Comparison of ENCODE assay signal across 1 cellular context in the genomic region with DNA sequence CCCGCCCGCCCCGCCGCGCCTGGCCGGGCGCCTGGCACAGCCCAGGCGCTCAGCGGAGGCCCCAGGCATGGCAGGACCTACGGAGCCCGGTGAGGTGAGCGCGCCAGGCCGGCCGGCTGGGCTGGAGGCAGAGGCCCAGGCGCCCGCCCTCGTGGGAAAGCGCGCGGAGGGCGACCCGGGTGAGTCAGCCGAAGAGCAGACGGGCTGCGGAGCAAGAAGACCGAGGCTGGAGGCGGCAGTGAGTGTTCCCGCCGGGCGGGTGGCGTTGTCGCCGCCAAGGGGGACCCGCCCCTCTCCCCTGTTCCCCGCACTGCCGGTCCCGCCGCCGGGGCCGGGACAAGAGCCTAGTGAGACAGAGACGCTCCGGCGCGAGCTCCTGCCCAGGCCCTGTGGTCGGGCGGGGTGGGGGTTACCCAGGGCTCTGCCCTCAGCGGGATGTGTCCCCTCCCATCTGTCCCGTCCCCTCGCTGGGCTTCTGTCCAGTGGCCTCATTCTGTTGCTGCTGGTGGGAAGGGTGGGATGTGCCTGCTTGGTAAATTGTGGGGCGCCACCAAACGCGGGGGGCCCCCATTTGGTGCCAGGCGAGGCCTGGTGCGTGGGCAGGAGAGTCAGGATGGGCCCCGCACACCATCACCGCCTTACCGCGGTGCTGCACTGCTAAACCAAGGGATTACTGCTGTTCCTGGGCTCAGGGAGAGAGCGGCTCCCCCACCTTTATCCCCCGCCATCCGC.
TF ChIP-seq lines count a peak whose summit lies in the region.

No MANE protein-coding gene starts in this region.

TF ChIP-seq in K562, 482 proteins besides CTCF, POLR2A, EP300 and RAD21:
- TF ChIP-seq, protein P1, sequence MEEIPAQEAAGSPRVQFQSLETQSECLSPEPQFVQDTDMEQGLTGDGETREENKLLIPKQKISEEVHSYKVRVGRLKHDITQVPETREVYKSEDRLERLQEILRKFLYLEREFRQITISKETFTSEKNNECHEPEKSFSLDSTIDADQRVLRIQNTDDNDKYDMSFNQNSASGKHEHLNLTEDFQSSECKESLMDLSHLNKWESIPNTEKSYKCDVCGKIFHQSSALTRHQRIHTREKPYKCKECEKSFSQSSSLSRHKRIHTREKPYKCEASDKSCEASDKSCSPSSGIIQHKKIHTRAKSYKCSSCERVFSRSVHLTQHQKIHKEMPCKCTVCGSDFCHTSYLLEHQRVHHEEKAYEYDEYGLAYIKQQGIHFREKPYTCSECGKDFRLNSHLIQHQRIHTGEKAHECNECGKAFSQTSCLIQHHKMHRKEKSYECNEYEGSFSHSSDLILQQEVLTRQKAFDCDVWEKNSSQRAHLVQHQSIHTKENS (CRISPR knock-in tag; IDR thresholded peaks at IDR 0.05), result no peak
- TF ChIP-seq RBM14 (IDR thresholded peaks at IDR 0.05; ENCODE audit: borderline replicate concordance, insufficient read depth, low read depth, low read length) (0 out of 2 replicates have a peak, but pooled peaks have one; percentile 54), MAFK (IDR thresholded peaks at IDR 0.05; ENCODE audit: low read length) (no peak), SAFB (IDR thresholded peaks at IDR 0.05; ENCODE audit: borderline replicate concordance, low read depth, low read length) (no peak), MCM3 (IDR thresholded peaks at IDR 0.05) (no peak), ZFX (CRISPR knock-in tag; IDR thresholded peaks at IDR 0.05) (0 out of 2 replicates have a peak, but pooled peaks have one; percentile 31), EGR1 (conservative IDR thresholded peaks at IDR 0.05) (peak; percentile 37; the same call in 1 of the 2 replicates), L3MBTL2 (IDR thresholded peaks at IDR 0.05) (peak; percentile 46; the same call in 1 of the 2 replicates), NR4A1 (CRISPR knock-in tag; IDR thresholded peaks at IDR 0.05) (no peak), NR4A1 (tag; IDR thresholded peaks at IDR 0.05) (no peak), ZFP36 (IDR thresholded peaks at IDR 0.05; ENCODE audit: low read depth, low read length, partially characterized antibody) (no peak), PYGO2 (tag; IDR thresholded peaks at IDR 0.05) (no peak), MECOM (CRISPR knock-in tag; IDR thresholded peaks at IDR 0.05) (no peak), SP2 (IDR thresholded peaks at IDR 0.05; ENCODE audit: extremely low read depth, low read depth, low read length, poor library complexity, severe bottlenecking) (no peak), PCBP1 (IDR thresholded peaks at IDR 0.05; ENCODE audit: low read depth, low read length, poor library complexity, severe bottlenecking) (peak; percentile 56), ZBTB7A (IDR thresholded peaks at IDR 0.05; ENCODE audit: borderline replicate concordance, control insufficient read depth, low read depth, low read length) (peak; percentile 52; the same call in 1 of the 2 replicates), ZNF445 (CRISPR knock-in tag; IDR thresholded peaks at IDR 0.05; ENCODE audit: low read depth) (no peak), SAFB2 (IDR thresholded peaks at IDR 0.05; ENCODE audit: borderline replicate concordance, low read depth, low read length, severe bottlenecking) (no peak), FOS (IDR thresholded peaks at IDR 0.05; ENCODE audit: extremely low read depth, insufficient read length) (no peak), PHB (CRISPR knock-in tag; IDR thresholded peaks at IDR 0.05) (no peak), KDM5B (IDR thresholded peaks at IDR 0.05; ENCODE audit: insufficient replicate concordance, low read depth, low read length) (peak; percentile 27), TRIM28 (IDR thresholded peaks at IDR 0.05) (no peak), TSC22D4 (tag; IDR thresholded peaks at IDR 0.05) (no peak), FOSL1 (tag; conservative IDR thresholded peaks at IDR 0.05) (peak; percentile 69), ZZZ3 (IDR thresholded peaks at IDR 0.05) (no peak), ZNF75A (CRISPR knock-in tag; IDR thresholded peaks at IDR 0.05) (no peak), SP1 (CRISPR knock-in tag; IDR thresholded peaks at IDR 0.05) (no peak), HDAC1 (IDR thresholded peaks at IDR 0.05) (no peak), NR2C1 (IDR thresholded peaks at IDR 0.05) (no peak), NR2C1 (tag; IDR thresholded peaks at IDR 0.05) (no peak), XRCC5 (IDR thresholded peaks at IDR 0.05; ENCODE audit: low read depth, low read length) (no peak), NFE2 (IDR thresholded peaks at IDR 0.05; ENCODE audit: low read depth) (0 out of 2 replicates have a peak, but pooled peaks have one; percentile 8)
- TF ChIP-seq, protein P2, sequence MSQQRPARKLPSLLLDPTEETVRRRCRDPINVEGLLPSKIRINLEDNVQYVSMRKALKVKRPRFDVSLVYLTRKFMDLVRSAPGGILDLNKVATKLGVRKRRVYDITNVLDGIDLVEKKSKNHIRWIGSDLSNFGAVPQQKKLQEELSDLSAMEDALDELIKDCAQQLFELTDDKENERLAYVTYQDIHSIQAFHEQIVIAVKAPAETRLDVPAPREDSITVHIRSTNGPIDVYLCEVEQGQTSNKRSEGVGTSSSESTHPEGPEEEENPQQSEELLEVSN (IDR thresholded peaks at IDR 0.05; ENCODE audit: borderline replicate concordance in 1 of 2, extremely low read depth in 1 of 2, insufficient read depth in 1 of 2, insufficient read length in 1 of 2, low read depth in 1 of 2, low read length in 1 of 2, poor library complexity in 1 of 2, severe bottlenecking in 1 of 2), result peak; percentile 66 to 94
- TF ChIP-seq, protein P3, sequence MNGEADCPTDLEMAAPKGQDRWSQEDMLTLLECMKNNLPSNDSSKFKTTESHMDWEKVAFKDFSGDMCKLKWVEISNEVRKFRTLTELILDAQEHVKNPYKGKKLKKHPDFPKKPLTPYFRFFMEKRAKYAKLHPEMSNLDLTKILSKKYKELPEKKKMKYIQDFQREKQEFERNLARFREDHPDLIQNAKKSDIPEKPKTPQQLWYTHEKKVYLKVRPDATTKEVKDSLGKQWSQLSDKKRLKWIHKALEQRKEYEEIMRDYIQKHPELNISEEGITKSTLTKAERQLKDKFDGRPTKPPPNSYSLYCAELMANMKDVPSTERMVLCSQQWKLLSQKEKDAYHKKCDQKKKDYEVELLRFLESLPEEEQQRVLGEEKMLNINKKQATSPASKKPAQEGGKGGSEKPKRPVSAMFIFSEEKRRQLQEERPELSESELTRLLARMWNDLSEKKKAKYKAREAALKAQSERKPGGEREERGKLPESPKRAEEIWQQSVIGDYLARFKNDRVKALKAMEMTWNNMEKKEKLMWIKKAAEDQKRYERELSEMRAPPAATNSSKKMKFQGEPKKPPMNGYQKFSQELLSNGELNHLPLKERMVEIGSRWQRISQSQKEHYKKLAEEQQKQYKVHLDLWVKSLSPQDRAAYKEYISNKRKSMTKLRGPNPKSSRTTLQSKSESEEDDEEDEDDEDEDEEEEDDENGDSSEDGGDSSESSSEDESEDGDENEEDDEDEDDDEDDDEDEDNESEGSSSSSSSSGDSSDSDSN (IDR thresholded peaks at IDR 0.05; ENCODE audit: borderline replicate concordance in 1 of 2, low read depth in 2 of 2, low read length in 2 of 2), result peak in 1 of 2 experiments; percentile 88; a peak in 2 of 4 replicates
- TF ChIP-seq, protein P4, sequence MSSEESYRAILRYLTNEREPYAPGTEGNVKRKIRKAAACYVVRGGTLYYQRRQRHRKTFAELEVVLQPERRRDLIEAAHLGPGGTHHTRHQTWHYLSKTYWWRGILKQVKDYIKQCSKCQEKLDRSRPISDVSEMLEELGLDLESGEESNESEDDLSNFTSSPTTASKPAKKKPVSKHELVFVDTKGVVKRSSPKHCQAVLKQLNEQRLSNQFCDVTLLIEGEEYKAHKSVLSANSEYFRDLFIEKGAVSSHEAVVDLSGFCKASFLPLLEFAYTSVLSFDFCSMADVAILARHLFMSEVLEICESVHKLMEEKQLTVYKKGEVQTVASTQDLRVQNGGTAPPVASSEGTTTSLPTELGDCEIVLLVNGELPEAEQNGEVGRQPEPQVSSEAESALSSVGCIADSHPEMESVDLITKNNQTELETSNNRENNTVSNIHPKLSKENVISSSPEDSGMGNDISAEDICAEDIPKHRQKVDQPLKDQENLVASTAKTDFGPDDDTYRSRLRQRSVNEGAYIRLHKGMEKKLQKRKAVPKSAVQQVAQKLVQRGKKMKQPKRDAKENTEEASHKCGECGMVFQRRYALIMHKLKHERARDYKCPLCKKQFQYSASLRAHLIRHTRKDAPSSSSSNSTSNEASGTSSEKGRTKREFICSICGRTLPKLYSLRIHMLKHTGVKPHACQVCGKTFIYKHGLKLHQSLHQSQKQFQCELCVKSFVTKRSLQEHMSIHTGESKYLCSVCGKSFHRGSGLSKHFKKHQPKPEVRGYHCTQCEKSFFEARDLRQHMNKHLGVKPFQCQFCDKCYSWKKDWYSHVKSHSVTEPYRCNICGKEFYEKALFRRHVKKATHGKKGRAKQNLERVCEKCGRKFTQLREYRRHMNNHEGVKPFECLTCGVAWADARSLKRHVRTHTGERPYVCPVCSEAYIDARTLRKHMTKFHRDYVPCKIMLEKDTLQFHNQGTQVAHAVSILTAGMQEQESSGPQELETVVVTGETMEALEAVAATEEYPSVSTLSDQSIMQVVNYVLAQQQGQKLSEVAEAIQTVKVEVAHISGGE (CRISPR knock-in tag; IDR thresholded peaks at IDR 0.05), result no peak
- TF ChIP-seq, protein P5, sequence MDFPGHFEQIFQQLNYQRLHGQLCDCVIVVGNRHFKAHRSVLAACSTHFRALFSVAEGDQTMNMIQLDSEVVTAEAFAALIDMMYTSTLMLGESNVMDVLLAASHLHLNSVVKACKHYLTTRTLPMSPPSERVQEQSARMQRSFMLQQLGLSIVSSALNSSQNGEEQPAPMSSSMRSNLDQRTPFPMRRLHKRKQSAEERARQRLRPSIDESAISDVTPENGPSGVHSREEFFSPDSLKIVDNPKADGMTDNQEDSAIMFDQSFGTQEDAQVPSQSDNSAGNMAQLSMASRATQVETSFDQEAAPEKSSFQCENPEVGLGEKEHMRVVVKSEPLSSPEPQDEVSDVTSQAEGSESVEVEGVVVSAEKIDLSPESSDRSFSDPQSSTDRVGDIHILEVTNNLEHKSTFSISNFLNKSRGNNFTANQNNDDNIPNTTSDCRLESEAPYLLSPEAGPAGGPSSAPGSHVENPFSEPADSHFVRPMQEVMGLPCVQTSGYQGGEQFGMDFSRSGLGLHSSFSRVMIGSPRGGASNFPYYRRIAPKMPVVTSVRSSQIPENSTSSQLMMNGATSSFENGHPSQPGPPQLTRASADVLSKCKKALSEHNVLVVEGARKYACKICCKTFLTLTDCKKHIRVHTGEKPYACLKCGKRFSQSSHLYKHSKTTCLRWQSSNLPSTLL (IDR thresholded peaks at IDR 0.05), result no peak
- TF ChIP-seq, protein P6, sequence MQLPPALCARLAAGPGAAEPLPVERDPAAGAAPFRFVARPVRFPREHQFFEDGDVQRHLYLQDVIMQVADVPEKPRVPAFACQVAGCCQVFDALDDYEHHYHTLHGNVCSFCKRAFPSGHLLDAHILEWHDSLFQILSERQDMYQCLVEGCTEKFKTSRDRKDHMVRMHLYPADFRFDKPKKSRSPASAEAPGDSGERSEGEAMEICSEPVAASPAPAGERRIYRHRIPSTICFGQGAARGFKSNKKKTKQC (CRISPR knock-in tag; IDR thresholded peaks at IDR 0.05), result 0 out of 2 replicates have a peak, but pooled peaks have one; percentile 32
- TF ChIP-seq, protein P7, sequence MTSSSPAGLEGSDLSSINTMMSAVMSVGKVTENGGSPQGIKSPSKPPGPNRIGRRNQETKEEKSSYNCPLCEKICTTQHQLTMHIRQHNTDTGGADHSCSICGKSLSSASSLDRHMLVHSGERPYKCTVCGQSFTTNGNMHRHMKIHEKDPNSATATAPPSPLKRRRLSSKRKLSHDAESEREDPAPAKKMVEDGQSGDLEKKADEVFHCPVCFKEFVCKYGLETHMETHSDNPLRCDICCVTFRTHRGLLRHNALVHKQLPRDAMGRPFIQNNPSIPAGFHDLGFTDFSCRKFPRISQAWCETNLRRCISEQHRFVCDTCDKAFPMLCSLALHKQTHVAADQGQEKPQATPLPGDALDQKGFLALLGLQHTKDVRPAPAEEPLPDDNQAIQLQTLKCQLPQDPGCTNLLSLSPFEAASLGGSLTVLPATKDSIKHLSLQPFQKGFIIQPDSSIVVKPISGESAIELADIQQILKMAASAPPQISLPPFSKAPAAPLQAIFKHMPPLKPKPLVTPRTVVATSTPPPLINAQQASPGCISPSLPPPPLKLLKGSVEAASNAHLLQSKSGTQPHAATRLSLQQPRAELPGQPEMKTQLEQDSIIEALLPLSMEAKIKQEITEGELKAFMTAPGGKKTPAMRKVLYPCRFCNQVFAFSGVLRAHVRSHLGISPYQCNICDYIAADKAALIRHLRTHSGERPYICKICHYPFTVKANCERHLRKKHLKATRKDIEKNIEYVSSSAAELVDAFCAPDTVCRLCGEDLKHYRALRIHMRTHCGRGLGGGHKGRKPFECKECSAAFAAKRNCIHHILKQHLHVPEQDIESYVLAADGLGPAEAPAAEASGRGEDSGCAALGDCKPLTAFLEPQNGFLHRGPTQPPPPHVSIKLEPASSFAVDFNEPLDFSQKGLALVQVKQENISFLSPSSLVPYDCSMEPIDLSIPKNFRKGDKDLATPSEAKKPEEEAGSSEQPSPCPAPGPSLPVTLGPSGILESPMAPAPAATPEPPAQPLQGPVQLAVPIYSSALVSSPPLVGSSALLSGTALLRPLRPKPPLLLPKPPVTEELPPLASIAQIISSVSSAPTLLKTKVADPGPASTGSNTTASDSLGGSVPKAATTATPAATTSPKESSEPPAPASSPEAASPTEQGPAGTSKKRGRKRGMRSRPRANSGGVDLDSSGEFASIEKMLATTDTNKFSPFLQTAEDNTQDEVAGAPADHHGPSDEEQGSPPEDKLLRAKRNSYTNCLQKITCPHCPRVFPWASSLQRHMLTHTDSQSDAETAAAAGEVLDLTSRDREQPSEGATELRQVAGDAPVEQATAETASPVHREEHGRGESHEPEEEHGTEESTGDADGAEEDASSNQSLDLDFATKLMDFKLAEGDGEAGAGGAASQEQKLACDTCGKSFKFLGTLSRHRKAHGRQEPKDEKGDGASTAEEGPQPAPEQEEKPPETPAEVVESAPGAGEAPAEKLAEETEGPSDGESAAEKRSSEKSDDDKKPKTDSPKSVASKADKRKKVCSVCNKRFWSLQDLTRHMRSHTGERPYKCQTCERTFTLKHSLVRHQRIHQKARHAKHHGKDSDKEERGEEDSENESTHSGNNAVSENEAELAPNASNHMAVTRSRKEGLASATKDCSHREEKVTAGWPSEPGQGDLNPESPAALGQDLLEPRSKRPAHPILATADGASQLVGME (CRISPR knock-in tag; IDR thresholded peaks at IDR 0.05), result no peak
